ENCODE assay signal across 9 cellular contexts in genomic region chr7:17298840-17299476, GRCh38. TPM values are rescaled to one million over a fixed set of nuclear protein-coding genes. Genes with fewer than 3 reads are reported as not detected.
DNase-seq lines count a peak whose midpoint lies in the region; ATAC-seq and TF ChIP-seq lines count a peak whose summit lies in the region.
"Had no signal": no experiment of that assay in that cellular context is flagged by ENCODE, and none has a peak within 500 bp of the region (broad histone marks: within the 10 kb centered on the region; RNA-seq: fewer than 3 reads in every experiment).

No MANE protein-coding gene starts in this region.

- intact Hi-C loops in CD14-positive monocyte (cut with micrococcal nuclease), result loop anchor here in 1 of 2 donors (2.0 to 5.0 kb wide), 3 partner anchors 67 to 316 kb away; no protein-coding TSS in a partner anchor

- peaks cover 28% of the 10 kb centered on the region for H3K4me1 Mint-ChIP-seq in CD14-positive monocyte

- H3K27ac Mint-ChIP-seq in CD14-positive monocyte, result peak overlapping the region; percentile 87 to 97 (median 92)

- peak; percentile 41 for ATAC-seq in GM19463 (IDR thresholded peaks at IDR 0.05; ENCODE audit: unreplicated experiment)
- peak; percentile 17 for ATAC-seq in HG03565 (IDR thresholded peaks at IDR 0.05; ENCODE audit: unreplicated experiment)
- peak; percentile 77 for ATAC-seq in left lobe of liver
- ATAC-seq: K562 had no signal

- H3K36me3 Mint-ChIP-seq in CD14-positive monocyte, result peaks cover 7 to 10% of the 10 kb centered on the region in 2 donors

- H3K4me3 Mint-ChIP-seq in CD14-positive monocyte, result peak overlapping the region; percentile 91 to 99

- DNase-seq in CD14-positive monocyte (ENCODE audit: low spot score), result peak; percentile 47
- peak; percentile 53 for DNase-seq in WERI-Rb-1
- DNase-seq in cardiac fibroblast (ENCODE audit: low read depth in 2 of 2), result peak in 1 of 2 donors; percentile 48
- DNase-seq in left lobe of liver (ENCODE audit: low spot score), result peak; percentile 72
- DNase-seq in stimulated activated CD4-positive, alpha-beta T cell treated with anti-CD3 and anti-CD28 coated beads, Interleukin-2, amount 100 ng/mL, for 24 hours, result peak; percentile 64 to 66
- no peak for DNase-seq in hippocampal formation (lab: John Stamatoyannopoulos, UW)

- H3K36me3 ChIP-seq in WERI-Rb-1, result 0 out of 2 replicates have a peak, but pooled peaks cover 3% of the 10 kb centered on the region

- H3K4me3 ChIP-seq in WERI-Rb-1 (ENCODE audit: low read depth, low read length) (peak overlapping the region; percentile 89), cardiac fibroblast (replicated peaks in 1 of 2; ENCODE audit: low read depth in 2 of 2, low read length in 2 of 2) (peak overlapping the region; percentile 84 to 91)
- H3K4me3 ChIP-seq: K562 had no signal

- no peak for TF ChIP-seq CTCF in CD14-positive monocyte (IDR thresholded peaks at IDR 0.05)
- no peak for TF ChIP-seq CTCF in WERI-Rb-1 (IDR thresholded peaks at IDR 0.05; ENCODE audit: low read depth, low read length)
- no peak for TF ChIP-seq CTCF in cardiac fibroblast (IDR thresholded peaks at IDR 0.05; ENCODE audit: low read depth, low read length)

- peak overlapping the region; percentile 55 for H3K27ac ChIP-seq in WERI-Rb-1

- H3K27me3 Mint-ChIP-seq in CD14-positive monocyte (ENCODE audit: low read depth in 3 of 3), result peaks cover 0 to 3% (median 0%) of the 10 kb centered on the region in 3 donors

- peaks cover 2 to 11% (median 7%) of the 10 kb centered on the region in 7 donors for H3K9me3 Mint-ChIP-seq in CD14-positive monocyte

- no peaks in the 10 kb centered on the region for H3K27me3 ChIP-seq in WERI-Rb-1 (ENCODE audit: insufficient read depth, low read depth, severe bottlenecking)

- no peaks in the 10 kb centered on the region for H3K9me3 ChIP-seq in WERI-Rb-1 (ENCODE audit: severe bottlenecking)

RNA-seq across cellular contexts. Expression of gene AHR, which starts 0.5 kb away (rescaled TPM):
- 10 to 100 TPM; 42.4 to 54.1 TPM for polyA plus RNA-seq in CD14-positive monocyte
- 24.7 TPM for total RNA-seq in left lobe of liver
- polyA plus RNA-seq: K562 had no signal

Comparison
In these comparisons a context has a peak if more than half of its experiments do, and no peak if none do; other contexts are left out.
1. DNase-seq: peak in CD14-positive monocyte (single experiment), WERI-Rb-1 (single experiment), left lobe of liver (single experiment) and stimulated activated CD4-positive, alpha-beta T cell treated with anti-CD3 and anti-CD28 coated beads, Interleukin-2, amount 100 ng/mL, for 24 hours (2 of 2); none in hippocampal formation (0 of 2).
2. ATAC-seq: peak in every context shown above with its lines; median percentile 77 in left lobe of liver; 41 in GM19463; 17 in HG03565.